In the genomic region with DNA sequence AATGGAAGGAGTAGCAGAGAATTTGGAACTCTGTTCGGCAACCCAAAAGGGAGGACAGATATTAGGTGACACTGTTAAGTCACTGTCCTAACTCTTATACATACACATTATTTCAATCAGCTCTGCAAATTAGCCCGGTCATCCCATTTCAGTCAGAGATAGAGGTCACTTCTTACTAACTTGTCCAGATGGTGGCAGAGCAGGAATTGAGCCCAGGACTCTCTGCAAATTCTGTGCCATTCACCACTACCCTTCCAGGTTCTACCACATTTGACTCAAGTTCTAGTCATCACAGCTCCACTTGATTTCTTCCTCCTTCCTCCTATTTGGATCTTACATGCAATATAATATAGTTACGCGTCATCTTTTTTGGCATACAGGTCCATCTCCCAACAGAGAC, we compare ENCODE assay signal across 33 cellular contexts.
"Had no signal": no experiment of that assay in that cellular context is flagged by ENCODE, and none has a peak within 500 bp of the region (broad histone marks: within the 10 kb centered on the region; RNA-seq: fewer than 3 reads in every experiment).

No MANE protein-coding gene starts in this region.

- H3K9me3 Mint-ChIP-seq: activated CD4-positive, alpha-beta memory T cell treated with anti-CD3 and anti-CD28 coated beads for 36 hours; activated CD4-positive, alpha-beta T cell treated with anti-CD3 and anti-CD28 coated beads, Interleukin-2, amount 10 ng/mL, durations not matched to agents 24 days and 14 days; activated naive CD4-positive, alpha-beta T cell treated with anti-CD3 and anti-CD28 coated beads for 36 hours; activated naive CD4-positive, alpha-beta T cell treated with anti-CD3 and anti-CD28 coated beads, Interleukin-2, amount 50 U/mL, for 24 hours; activated naive CD8-positive, alpha-beta T cell treated with anti-CD3 and anti-CD28 coated beads for 36 hours; activated naive CD8-positive, alpha-beta T cell treated with anti-CD3 and anti-CD28 coated beads, Interleukin-2, amount 50 U/mL, for 24 hours; activated T-helper 1 cell treated with anti-CD3 and anti-CD28 coated beads, Interleukin-12 subunit alpha, Interleukin-12 subunit beta, Interleukin-2, Interleukin-4 antibody, amounts not matched to agents 30 ng/mL and 10 ng/mL and 1 ng/mL, durations not matched to agents 14 hours and 24 hours and 36 hours; activated T-helper 2 cell treated with anti-CD3 and anti-CD28 coated beads, Interferon-gamma antibody, Interleukin-2, Interleukin-4, amounts not matched to agents 10 μg/mL and 5 μg/mL and 100 μg/mL, durations not matched to agents 14 hours and 24 hours and 36 hours; brain; T-helper 2 cell treated with Interferon-gamma antibody and Interleukin-4, amounts not matched to agents 5 μg/mL and 100 μg/mL, for 36 hours had no signal

- H3K4me3 Mint-ChIP-seq: activated CD4-positive, alpha-beta memory T cell treated with anti-CD3 and anti-CD28 coated beads for 36 hours; activated CD4-positive, alpha-beta T cell treated with anti-CD3 and anti-CD28 coated beads for 36 hours; activated CD4-positive, alpha-beta T cell treated with anti-CD3 and anti-CD28 coated beads, Interleukin-2, amount 10 ng/mL, durations not matched to agents 24 days and 14 days; activated CD8-positive, alpha-beta memory T cell treated with anti-CD3 and anti-CD28 coated beads, Interleukin-2, amount 10 ng/mL, durations not matched to agents 7 days and 5 days; activated CD8-positive, alpha-beta T cell treated with anti-CD3 and anti-CD28 coated beads, Interleukin-2, amount 10 ng/mL, durations not matched to agents 7 days and 5 days; activated naive CD4-positive, alpha-beta T cell treated with anti-CD3 and anti-CD28 coated beads for 36 hours; activated naive CD4-positive, alpha-beta T cell treated with anti-CD3 and anti-CD28 coated beads, Interleukin-2, amount 50 U/mL, for 24 hours; activated naive CD8-positive, alpha-beta T cell treated with anti-CD3 and anti-CD28 coated beads for 36 hours; activated naive CD8-positive, alpha-beta T cell treated with anti-CD3 and anti-CD28 coated beads, Interleukin-2, amount 50 U/mL, for 24 hours; activated T-helper 1 cell treated with anti-CD3 and anti-CD28 coated beads, Interleukin-12 subunit alpha, Interleukin-12 subunit beta, Interleukin-2, Interleukin-4 antibody, amounts not matched to agents 30 ng/mL and 10 ng/mL and 1 ng/mL, durations not matched to agents 14 hours and 24 hours and 36 hours; brain; T-helper 17 cell; T-helper 2 cell treated with Interferon-gamma antibody and Interleukin-4, amounts not matched to agents 5 μg/mL and 100 μg/mL, for 36 hours had no signal

- H3K27ac ChIP-seq: adrenal gland, breast epithelium, cardiac muscle cell, colonic mucosa, epithelial cell of prostate had no signal

- H3K27ac Mint-ChIP-seq: activated CD4-positive, alpha-beta memory T cell treated with anti-CD3 and anti-CD28 coated beads for 36 hours; activated CD4-positive, alpha-beta T cell treated with anti-CD3 and anti-CD28 coated beads for 36 hours; activated CD4-positive, alpha-beta T cell treated with anti-CD3 and anti-CD28 coated beads, Interleukin-2, amount 10 ng/mL, durations not matched to agents 24 days and 14 days; activated CD8-positive, alpha-beta memory T cell treated with anti-CD3 and anti-CD28 coated beads, Interleukin-2, amount 10 ng/mL, durations not matched to agents 7 days and 5 days; activated CD8-positive, alpha-beta T cell treated with anti-CD3 and anti-CD28 coated beads, Interleukin-2, amount 10 ng/mL, durations not matched to agents 7 days and 5 days; activated naive CD4-positive, alpha-beta T cell treated with anti-CD3 and anti-CD28 coated beads for 36 hours; activated naive CD4-positive, alpha-beta T cell treated with anti-CD3 and anti-CD28 coated beads, Interleukin-2, amount 50 U/mL, for 24 hours; activated naive CD8-positive, alpha-beta T cell treated with anti-CD3 and anti-CD28 coated beads for 36 hours; activated naive CD8-positive, alpha-beta T cell treated with anti-CD3 and anti-CD28 coated beads, Interleukin-2, amount 50 U/mL, for 24 hours; activated T-helper 1 cell treated with anti-CD3 and anti-CD28 coated beads, Interleukin-12 subunit alpha, Interleukin-12 subunit beta, Interleukin-2, Interleukin-4 antibody, amounts not matched to agents 30 ng/mL and 10 ng/mL and 1 ng/mL, durations not matched to agents 14 hours and 24 hours and 36 hours; activated T-helper 2 cell treated with anti-CD3 and anti-CD28 coated beads, Interferon-gamma antibody, Interleukin-2, Interleukin-4, amounts not matched to agents 10 μg/mL and 5 μg/mL and 100 μg/mL, durations not matched to agents 14 hours and 24 hours and 36 hours; T-helper 17 cell; T-helper 2 cell treated with Interferon-gamma antibody and Interleukin-4, amounts not matched to agents 5 μg/mL and 100 μg/mL, for 36 hours had no signal

- H3K4me3 ChIP-seq: adrenal gland, breast epithelium, cardiac muscle cell, colonic mucosa had no signal

- DNase-seq: activated CD4-positive, alpha-beta memory T cell treated with anti-CD3 and anti-CD28 coated beads for 36 hours; activated CD4-positive, alpha-beta T cell treated with anti-CD3 and anti-CD28 coated beads for 36 hours; activated CD4-positive, alpha-beta T cell treated with anti-CD3 and anti-CD28 coated beads, Interleukin-2, amount 10 ng/mL, durations not matched to agents 24 days and 14 days; activated CD4-positive, CD25-positive, alpha-beta regulatory T cell; activated CD4-positive, CD25-positive, alpha-beta regulatory T cell treated with anti-CD3 and anti-CD28 coated beads, Interleukin-2, amount 50 U/mL, for 72 hours; activated CD8-positive, alpha-beta memory T cell treated with anti-CD3 and anti-CD28 coated beads, Interleukin-2, amount 10 ng/mL, durations not matched to agents 7 days and 5 days; activated CD8-positive, alpha-beta memory T cell treated with anti-CD3 and anti-CD28 coated beads, Interleukin-2, amount 50 U/mL, for 4 hours; activated CD8-positive, alpha-beta T cell treated with anti-CD3 and anti-CD28 coated beads, Interleukin-2, amount 10 ng/mL, durations not matched to agents 7 days and 5 days; activated effector memory CD4-positive, alpha-beta T cell treated with anti-CD3 and anti-CD28 coated beads, Interleukin-2, amount 50 U/mL, for 16 hours; activated naive CD4-positive, alpha-beta T cell treated with anti-CD3 and anti-CD28 coated beads for 36 hours; activated naive CD8-positive, alpha-beta T cell treated with anti-CD3 and anti-CD28 coated beads for 36 hours; activated naive CD8-positive, alpha-beta T cell treated with anti-CD3 and anti-CD28 coated beads, Interleukin-2, amount 50 U/mL, for 24 hours; activated T-cell treated with anti-CD3 and anti-CD28 coated beads, Interleukin-2, amount 50 U/mL, for 1 hour; activated T-cell treated with anti-CD3 and anti-CD28 coated beads, Interleukin-2, amount 50 U/mL, for 48 hours; adrenal gland; amygdala; aorta; central memory CD4-positive, alpha-beta T cell; cerebellar nuclear complex; colonic mucosa; effector CD8-positive, alpha-beta T cell; foreskin fibroblast; head of caudate nucleus; T-helper 17 cell; T1000 had no signal

- H3K36me3 ChIP-seq: adrenal gland, breast epithelium, cardiac muscle cell, colonic mucosa had no signal

- H3K4me1 ChIP-seq: adrenal gland, breast epithelium, colonic mucosa had no signal

- H3K4me1 Mint-ChIP-seq: activated CD4-positive, alpha-beta T cell treated with anti-CD3 and anti-CD28 coated beads for 36 hours; activated CD4-positive, alpha-beta T cell treated with anti-CD3 and anti-CD28 coated beads, Interleukin-2, amount 10 ng/mL, durations not matched to agents 24 days and 14 days; activated CD8-positive, alpha-beta memory T cell treated with anti-CD3 and anti-CD28 coated beads, Interleukin-2, amount 10 ng/mL, durations not matched to agents 7 days and 5 days; activated naive CD4-positive, alpha-beta T cell treated with anti-CD3 and anti-CD28 coated beads, Interleukin-2, amount 50 U/mL, for 24 hours; activated naive CD8-positive, alpha-beta T cell treated with anti-CD3 and anti-CD28 coated beads for 36 hours; activated naive CD8-positive, alpha-beta T cell treated with anti-CD3 and anti-CD28 coated beads, Interleukin-2, amount 50 U/mL, for 24 hours had no signal

- H3K27me3 ChIP-seq: adrenal gland, breast epithelium, cardiac muscle cell, colonic mucosa had no signal

- H3K9me3 ChIP-seq: adrenal gland, breast epithelium, colonic mucosa had no signal

- H3K36me3 Mint-ChIP-seq: activated CD4-positive, alpha-beta memory T cell treated with anti-CD3 and anti-CD28 coated beads for 36 hours; activated CD8-positive, alpha-beta memory T cell treated with anti-CD3 and anti-CD28 coated beads, Interleukin-2, amount 10 ng/mL, durations not matched to agents 7 days and 5 days; activated naive CD4-positive, alpha-beta T cell treated with anti-CD3 and anti-CD28 coated beads, Interleukin-2, amount 50 U/mL, for 24 hours; activated naive CD8-positive, alpha-beta T cell treated with anti-CD3 and anti-CD28 coated beads for 36 hours; brain had no signal
